In genomic region chr10:14578060-14578952, GRCh38 we compare ENCODE assay signal across 8 cellular contexts.
DNase-seq lines count a peak whose midpoint lies in the region; ATAC-seq, FAIRE-seq and TF ChIP-seq lines count a peak whose summit lies in the region.

No MANE protein-coding gene starts in this region.

- H3K4me3 ChIP-seq in left lung (peak overlapping the region in 1 of 2 donors; percentile 6), urinary bladder (ENCODE audit: low read depth, low read length) (no peak overlapping the region)

- FAIRE-seq in H54 (lab: Jason Lieb, UNC) = no peak

- TF ChIP-seq POLR2A in H54 (IDR thresholded peaks at IDR 0.05; ENCODE audit: low read depth, low read length) = no peak

- H3K4me3 Mint-ChIP-seq in activated T-cell treated with anti-CD3 and anti-CD28 coated beads, Interleukin-2, amount 50 U/mL, for 72 hours = no peak overlapping the region
- H3K4me3 Mint-ChIP-seq in central memory CD8-positive, alpha-beta T cell = peak overlapping the region; percentile 25

- peaks cover 5 to 24% of the 10 kb centered on the region in 2 donors for H3K36me3 Mint-ChIP-seq in activated T-cell treated with anti-CD3 and anti-CD28 coated beads, Interleukin-2, amount 50 U/mL, for 72 hours (ENCODE audit: insufficient read depth in 2 of 2)
- peaks cover 18% of the 10 kb centered on the region for H3K36me3 Mint-ChIP-seq in central memory CD8-positive, alpha-beta T cell (ENCODE audit: insufficient read depth)

- no peaks in the 10 kb centered on the region for H3K27me3 Mint-ChIP-seq in activated T-cell treated with anti-CD3 and anti-CD28 coated beads, Interleukin-2, amount 50 U/mL, for 72 hours (ENCODE audit: low read depth)
- no peaks in the 10 kb centered on the region for H3K27me3 Mint-ChIP-seq in central memory CD8-positive, alpha-beta T cell

- intact Hi-C loops in left lung (cut with DNase I) = no loop called here

- ATAC-seq in activated T-cell treated with anti-CD3 and anti-CD28 coated beads, Interleukin-2, amount 50 U/mL, for 72 hours (replicated peaks in 1 of 2) = no peak
- no peak for ATAC-seq in central memory CD8-positive, alpha-beta T cell (replicated peaks; ENCODE audit: extremely low read depth, poor library complexity, severe bottlenecking)
- peak; percentile 60 for ATAC-seq in left lung

- H3K4me1 Mint-ChIP-seq in activated T-cell treated with anti-CD3 and anti-CD28 coated beads, Interleukin-2, amount 50 U/mL, for 72 hours (ENCODE audit: low read depth) = peaks cover 78% of the 10 kb centered on the region
- peaks cover 61% of the 10 kb centered on the region for H3K4me1 Mint-ChIP-seq in central memory CD8-positive, alpha-beta T cell

- H3K9me3 ChIP-seq in left lung = no peaks in the 10 kb centered on the region

- H3K27ac ChIP-seq in left lung (peak overlapping the region; percentile 80 to 84), urinary bladder (ENCODE audit: low read depth) (peak overlapping the region; percentile 5)

- peaks cover 7 to 65% of the 10 kb centered on the region in 2 donors for H3K4me1 ChIP-seq in left lung
- H3K4me1 ChIP-seq in urinary bladder (ENCODE audit: insufficient read depth) = no peaks in the 10 kb centered on the region

- no peak for TF ChIP-seq CTCF in left lung (IDR thresholded peaks at IDR 0.05)

- H3K27ac Mint-ChIP-seq in activated T-cell treated with anti-CD3 and anti-CD28 coated beads, Interleukin-2, amount 50 U/mL, for 72 hours = peak overlapping the region; percentile 66
- peak overlapping the region; percentile 10 for H3K27ac Mint-ChIP-seq in central memory CD8-positive, alpha-beta T cell (ENCODE audit: low read depth)

- no peaks in the 10 kb centered on the region for H3K27me3 ChIP-seq in left lung

- DNase-seq in activated T-cell treated with anti-CD3 and anti-CD28 coated beads, Interleukin-2, amount 50 U/mL, for 72 hours = no peak
- DNase-seq in activated T-cell treated with anti-CD3 and anti-CD28 coated beads, Interleukin-2, amount 50 U/mL, for 1 hour = no peak
- DNase-seq in central memory CD8-positive, alpha-beta T cell (ENCODE audit: low spot score in 2 of 2) = no peak
- DNase-seq in left lung (no peak), H54 (ENCODE audit: insufficient read length, low spot score) (no peak)
- DNase-seq in stimulated activated CD4-positive, alpha-beta T cell treated with anti-CD3 and anti-CD28 coated beads, Interleukin-4, amount 100 ng/mL, for 4 hours = no peak
- no peak for DNase-seq in activated CD8-positive, alpha-beta memory T cell treated with anti-CD3 and anti-CD28 coated beads, Interleukin-2, amount 50 U/mL, for 4 hours

- WGBS in urinary bladder = 68% methylated on average over 18 of the region's 18 CpGs

- H3K36me3 ChIP-seq in left lung (no peaks in the 10 kb centered on the region), urinary bladder (ENCODE audit: insufficient read depth) (no peaks in the 10 kb centered on the region)

- no peaks in the 10 kb centered on the region for H3K9me3 Mint-ChIP-seq in activated T-cell treated with anti-CD3 and anti-CD28 coated beads, Interleukin-2, amount 50 U/mL, for 72 hours
- H3K9me3 Mint-ChIP-seq in central memory CD8-positive, alpha-beta T cell = no peaks in the 10 kb centered on the region
